ENCODE assay signal across 17 cellular contexts in the genomic region with DNA sequence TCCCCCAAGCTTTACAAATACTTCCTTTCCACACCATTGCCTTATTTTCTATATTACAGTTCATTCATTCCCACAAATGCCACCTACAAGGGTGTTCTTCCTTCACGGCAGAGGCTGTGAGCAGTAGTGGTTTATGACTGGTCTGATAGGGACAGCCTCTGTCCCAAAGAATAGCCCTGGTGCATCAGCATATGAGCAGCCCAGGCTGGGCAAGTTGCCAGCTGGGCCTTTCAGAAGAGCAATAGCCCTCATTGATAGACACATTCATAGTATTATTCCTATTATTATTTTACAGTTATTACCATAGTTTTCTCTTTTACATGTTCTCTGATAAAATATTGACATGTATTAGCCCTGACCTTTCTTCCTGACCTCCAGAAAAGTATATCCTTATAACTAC.
A peak's percentile ranks its signal among the peaks of the same experiment; 100 is the strongest.
DNase-seq lines count a peak whose midpoint lies in the region; ATAC-seq and TF ChIP-seq lines count a peak whose summit lies in the region.
"Had no signal": no experiment of that assay in that cellular context is flagged by ENCODE, and none has a peak within 500 bp of the region (broad histone marks: within the 10 kb centered on the region; RNA-seq: fewer than 3 reads in every experiment).

No MANE protein-coding gene starts in this region.

- ATAC-seq in left cardiac atrium (no peak), GM18907 (IDR thresholded peaks at IDR 0.05; ENCODE audit: unreplicated experiment) (no peak)
- ATAC-seq: stimulated activated naive CD8-positive, alpha-beta T cell treated with anti-CD3 and anti-CD28 coated beads, Interleukin-15, amount 100 ng/mL, for 72 hours had no signal

- intact Hi-C loops in left cardiac atrium (cut with DNase I), result no loop called here

- H3K27ac ChIP-seq in HL-60 (replicated peaks), result 0 out of 2 replicates have a peak overlapping the region, but pooled peaks have one; percentile 18
- H3K27ac ChIP-seq: C4-2B, left ventricle myocardium inferior, sigmoid colon had no signal

- TF ChIP-seq CTCF in HL-60 (IDR thresholded peaks at IDR 0.05; ENCODE audit: insufficient read depth, low read length), result no peak

- no peaks in the 10 kb centered on the region for H3K27me3 ChIP-seq in HL-60 (ENCODE audit: insufficient read depth, poor library complexity, severe bottlenecking)
- H3K27me3 ChIP-seq: sigmoid colon had no signal

- H3K4me3 ChIP-seq in HL-60 (replicated peaks; ENCODE audit: insufficient read depth, low read length), result no peak overlapping the region
- H3K4me3 ChIP-seq: left ventricle myocardium inferior, sigmoid colon had no signal

- DNase-seq in DMS153 treated with DMSO at 0.1 percent for 48 hours (lab: John Stamatoyannopoulos, UW; ENCODE audit: unreplicated experiment) (peak; percentile 7), HL-60 (ENCODE audit: low read depth in 1 of 2, low spot score in 1 of 2) (peak in 1 of 2 experiments; percentile 15), amygdala (lab: John Stamatoyannopoulos, UW) (peak in 42 of 56 donors; percentile 2 to 79 (median 32)), iris pigment epithelial cell (ENCODE audit: low read depth) (peak; percentile 11), dedifferentiated amniotic fluid mesenchymal stem cell (ENCODE audit: extremely low spot score) (no peak), NCI-H1048 (lab: John Stamatoyannopoulos, UW) (no peak), left cardiac atrium (no peak)
- DNase-seq: activated CD4-positive, alpha-beta memory T cell treated with anti-CD3 and anti-CD28 coated beads for 36 hours; activated effector memory CD4-positive, alpha-beta T cell treated with Interleukin-2 at 50 U/mL for 16 hours; HCEC 1CT; left ventricle myocardium inferior; NCI-H524 treated with DMSO at 0.1 percent for 48 hours; Right ventricle myocardium superior; sigmoid colon; stimulated activated naive CD8-positive, alpha-beta T cell treated with anti-CD3 and anti-CD28 coated beads, Interleukin-15, amount 100 ng/mL, for 72 hours had no signal

Comparison
In these comparisons a context has a peak if more than half of its experiments do, and no peak if none do; other contexts are left out.
1. DNase-seq: peak in DMS153 treated with DMSO at 0.1 percent for 48 hours (single experiment), amygdala (42 of 56) and iris pigment epithelial cell (single experiment); none in dedifferentiated amniotic fluid mesenchymal stem cell (single experiment), NCI-H1048 (single experiment) and left cardiac atrium (single experiment).